ENCODE assay signal across 13 cellular contexts in the genomic region with DNA sequence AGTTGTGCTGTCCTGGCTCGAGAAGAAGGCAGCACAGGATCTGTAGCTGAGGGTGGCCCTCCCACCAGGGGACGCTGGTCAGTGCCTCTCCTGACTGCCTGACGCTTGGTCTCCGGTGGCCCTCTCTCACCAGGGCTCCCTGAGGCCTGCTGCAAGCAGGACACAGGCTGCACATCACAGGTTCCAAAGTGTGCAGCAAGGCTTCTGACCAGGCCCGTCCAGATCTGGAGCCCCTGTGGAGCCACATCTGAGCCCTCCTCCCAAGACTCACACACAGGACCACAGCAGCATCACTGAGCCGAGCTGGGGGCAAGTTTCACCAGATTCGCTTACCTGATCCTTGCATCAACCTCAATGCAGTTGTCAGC. TPM values are rescaled to one million over a fixed set of nuclear protein-coding genes. Genes with fewer than 3 reads are reported as not detected.
DNase-seq lines count a peak whose midpoint lies in the region; ATAC-seq, FAIRE-seq and TF ChIP-seq lines count a peak whose summit lies in the region.
"Had no signal": no experiment of that assay in that cellular context is flagged by ENCODE, and none has a peak within 500 bp of the region (broad histone marks: within the 10 kb centered on the region; RNA-seq: fewer than 3 reads in every experiment).

No MANE protein-coding gene starts in this region.

- TF ChIP-seq CTCF in HepG2 (CRISPR knock-in tag; IDR thresholded peaks at IDR 0.05) (peak; percentile 46), right lobe of liver (IDR thresholded peaks at IDR 0.05) (no peak), K562 (IDR thresholded peaks at IDR 0.05 in 2 of 3, conservative IDR thresholded peaks at IDR 0.05 in 1 of 3; ENCODE audit: insufficient read depth in 2 of 3, low read depth in 1 of 3, low read length in 3 of 3) (peak in 2 of 3 experiments; percentile 27 to 40; a peak in 2 of 6 replicates)

- no peak overlapping the region for H4K8ac ChIP-seq in neuronal stem cell (ENCODE audit: low read depth, low read length)

- DNase-seq in HepG2 (ENCODE audit: low spot score) (no peak), right lobe of liver (no peak), K562 (ENCODE audit: extremely low read depth in 1 of 4, low spot score in 3 of 4) (no peak), neuronal stem cell (ENCODE audit: low spot score) (no peak), GM12892 (ENCODE audit: insufficient read length) (no peak), UCSD-AML1 (lab: John Stamatoyannopoulos, UW; ENCODE audit: unreplicated experiment) (no peak)
- DNase-seq: NCI-H1092, NCI-H2081 treated with DMSO at 0.1 percent for 48 hours, NCI-H82 had no signal

- no peak overlapping the region for H2BK12ac ChIP-seq in neuronal stem cell (ENCODE audit: low read length)

- TF ChIP-seq EP300 in HepG2 (IDR thresholded peaks at IDR 0.05; ENCODE audit: low read depth in 2 of 2, low read length in 2 of 2) (no peak), HepG2 (CRISPR knock-in tag; IDR thresholded peaks at IDR 0.05; ENCODE audit: borderline replicate concordance) (no peak), K562 (IDR thresholded peaks at IDR 0.05; ENCODE audit: low read length) (no peak)

- CTCF ChIA-PET in HepG2 (lab: Yijun Ruan, JAX; ENCODE audit: low intra/inter-chr PET ratio, low total read pairs) (no interaction called here), K562 (lab: Yijun Ruan, JAX; ENCODE audit: low intra/inter-chr PET ratio) (no interaction called here)

- peak overlapping the region; percentile 49 for H2AK5ac ChIP-seq in neuronal stem cell (ENCODE audit: low read depth, low read length)

- 12% methylated on average over 7 of the region's 7 CpGs for WGBS in HepG2 (ENCODE audit: low lambda C conversion rate)
- WGBS in right lobe of liver (ENCODE audit: insufficient coverage, low coverage, low lambda C conversion rate, missing lambda C conversion rate): no CpG with 5 or more reads among the region's 7 CpGs
- 3% methylated on average over 6 of the region's 7 CpGs for WGBS in K562 (ENCODE audit: insufficient coverage, low coverage, missing lambda C conversion rate)
- WGBS in neuronal stem cell (ENCODE audit: extremely low coverage in 2 of 2, insufficient read length in 2 of 2, insufficient replicate concordance in 1 of 2), 2 donors: no CpG with 5 or more reads among the region's 7 CpGs

- TF ChIP-seq RAD21 in HepG2 (CRISPR knock-in tag; IDR thresholded peaks at IDR 0.05) (no peak), K562 (CRISPR knock-in tag; conservative IDR thresholded peaks at IDR 0.05 in 1 of 2, IDR thresholded peaks at IDR 0.05 in 1 of 2) (no peak)

- H3K4me2 ChIP-seq in HepG2 (ENCODE audit: low read depth, low read length) (no peak overlapping the region), K562 (ENCODE audit: insufficient read depth, low read length) (no peak overlapping the region), neuronal stem cell (ENCODE audit: insufficient read depth, low read length, poor library complexity, severe bottlenecking) (no peak overlapping the region)
- H3K4me2 ChIP-seq: KMS-11 had no signal

- H3K27ac ChIP-seq in HepG2 (ENCODE audit: extremely low read length, insufficient read depth, low read length) (no peak overlapping the region), right lobe of liver (no peak overlapping the region), K562 (ENCODE audit: extremely low read depth, low read depth, low read length) (no peak overlapping the region), neuronal stem cell (replicated peaks; ENCODE audit: low read length) (no peak overlapping the region)
- H3K27ac ChIP-seq: KMS-11 had no signal

- H2BK15ac ChIP-seq in neuronal stem cell (ENCODE audit: low read length): no peak overlapping the region

- H2BK5ac ChIP-seq in neuronal stem cell (ENCODE audit: low read length): no peak overlapping the region

- H2AFZ ChIP-seq in HepG2 (ENCODE audit: low read length): no peak overlapping the region
- no peak overlapping the region for H2AFZ ChIP-seq in K562 (ENCODE audit: low read depth, low read length)
- H2AFZ ChIP-seq in neuronal stem cell (ENCODE audit: low read length): no peak overlapping the region

- BruUV-seq in HepG2 (replicated peaks; lab: Mats Ljungman, UMichigan) (no TSS peak), K562 (replicated peaks; lab: Mats Ljungman, UMichigan) (no TSS peak)

- FAIRE-seq in HepG2 (lab: Jason Lieb, UNC) (no peak), K562 (lab: Jason Lieb, UNC) (peak; percentile 49), GM12892 (lab: Jason Lieb, UNC) (no peak)

- no peaks in the 10 kb centered on the region for H3K79me1 ChIP-seq in neuronal stem cell (ENCODE audit: low read depth, low read length)

- H3K14ac ChIP-seq in neuronal stem cell (ENCODE audit: low read length): no peak overlapping the region

- H3K27me3 ChIP-seq in HepG2 (ENCODE audit: control insufficient read depth in 1 of 2, insufficient read depth in 2 of 2, low read length in 2 of 2) (peaks cover 4 to 16% of the 10 kb centered on the region in 2 experiments; a peak in 2 of 5 replicates), right lobe of liver (no peaks in the 10 kb centered on the region), K562 (ENCODE audit: control insufficient read depth in 2 of 2, insufficient read depth in 2 of 2, low read length in 2 of 2) (peaks cover 0 to 42% of the 10 kb centered on the region in 2 experiments; a peak in 2 of 5 replicates), neuronal stem cell (ENCODE audit: control insufficient read depth in 3 of 3, insufficient read depth in 3 of 3, low read depth in 1 of 3, low read length in 3 of 3) (no peaks in the 10 kb centered on the region)

- H4K91ac ChIP-seq in neuronal stem cell (ENCODE audit: low read depth, low read length, poor library complexity): no peak overlapping the region

- H3K9me1 ChIP-seq in K562 (ENCODE audit: control insufficient read depth, insufficient read depth, low read length): no peaks in the 10 kb centered on the region

- no peak overlapping the region for H3K23ac ChIP-seq in neuronal stem cell (ENCODE audit: low read depth, low read length, poor library complexity)

- ATAC-seq in HepG2 (peak; percentile 73), right lobe of liver (no peak), K562 (peak; percentile 76), GM21737 (IDR thresholded peaks at IDR 0.05; ENCODE audit: unreplicated experiment) (no peak)

- in situ Hi-C loops in HepG2 (cut with HindIII; ENCODE audit: extremely low pct_ligation_motif_present, low pct_unique_long_range_greater_than_20kb) (no loop called here), K562 (cut with MboI) (no loop called here)

- intact Hi-C loops in HepG2 (cut with micrococcal nuclease; ENCODE audit: unreplicated experiment): no loop called here
- intact Hi-C loops in right lobe of liver (cut with DNase I): no loop called here
- intact Hi-C loops in K562 (cut with micrococcal nuclease): no loop called here

- no peak for TF ChIP-seq POLR2A in HepG2 (IDR thresholded peaks at IDR 0.05; ENCODE audit: insufficient read depth in 1 of 2, low read depth in 2 of 2, low read length in 2 of 2)
- TF ChIP-seq POLR2A in right lobe of liver (IDR thresholded peaks at IDR 0.05): no peak
- no peak for TF ChIP-seq POLR2A in K562 (conservative IDR thresholded peaks at IDR 0.05)
- no peak for TF ChIP-seq POLR2A in GM12892 (IDR thresholded peaks at IDR 0.05; ENCODE audit: low read depth, low read length)

- peak overlapping the region; percentile 44 for H3K18ac ChIP-seq in neuronal stem cell (ENCODE audit: low read length)

- H3K4me1 ChIP-seq in HepG2 (ENCODE audit: insufficient read depth, low read length): no peaks in the 10 kb centered on the region
- no peaks in the 10 kb centered on the region for H3K4me1 ChIP-seq in right lobe of liver
- H3K4me1 ChIP-seq in K562 (replicated peaks in 1 of 2; ENCODE audit: control insufficient read depth in 2 of 2, insufficient read depth in 2 of 2, low read length in 2 of 2): peaks cover 5 to 6% of the 10 kb centered on the region in 2 experiments; a peak in 3 of 5 replicates
- H3K4me1 ChIP-seq in neuronal stem cell (ENCODE audit: control insufficient read depth in 2 of 2, insufficient read depth in 1 of 2, low read depth in 1 of 2, low read length in 2 of 2): peaks cover 0 to 6% of the 10 kb centered on the region in 2 donors

- H3K9ac ChIP-seq in HepG2 (ENCODE audit: insufficient read depth, low read depth, low read length) (no peak overlapping the region), K562 (ENCODE audit: insufficient read depth in 1 of 2, low read depth in 2 of 2, low read length in 2 of 2) (no peak overlapping the region; a peak in 1 of 4 replicates), neuronal stem cell (ENCODE audit: low read depth, low read length, poor library complexity) (peak overlapping the region; percentile 32)
- H3K9ac ChIP-seq: KMS-11 had no signal

- no peak overlapping the region for H3K4me3 ChIP-seq in HepG2 (replicated peaks in 1 of 3; ENCODE audit: insufficient read depth in 1 of 3, low read depth in 2 of 3, low read length in 3 of 3)
- no peak overlapping the region for H3K4me3 ChIP-seq in right lobe of liver
- H3K4me3 ChIP-seq in K562: no peak overlapping the region
- H3K4me3 ChIP-seq in neuronal stem cell (ENCODE audit: low read length in 2 of 2): no peak overlapping the region

- peak overlapping the region; percentile 16 for H2BK120ac ChIP-seq in neuronal stem cell (ENCODE audit: low read depth, low read length)

- no peaks in the 10 kb centered on the region for H3K36me3 ChIP-seq in HepG2 (replicated peaks in 1 of 2; ENCODE audit: control insufficient read depth in 1 of 2, insufficient read depth in 2 of 2, low read length in 2 of 2)
- H3K36me3 ChIP-seq in right lobe of liver: no peaks in the 10 kb centered on the region
- H3K36me3 ChIP-seq in K562 (ENCODE audit: control insufficient read depth, insufficient read depth, low read length): no peaks in the 10 kb centered on the region
- no peaks in the 10 kb centered on the region for H3K36me3 ChIP-seq in neuronal stem cell (replicated peaks in 1 of 2; ENCODE audit: control insufficient read depth in 2 of 2, insufficient read depth in 2 of 2, low read length in 2 of 2)

- no peak overlapping the region for H3K4ac ChIP-seq in neuronal stem cell (ENCODE audit: low read length)

- H3K79me2 ChIP-seq in HepG2 (ENCODE audit: insufficient read depth, low read length): no peaks in the 10 kb centered on the region
- no peaks in the 10 kb centered on the region for H3K79me2 ChIP-seq in K562 (ENCODE audit: control insufficient read depth, insufficient read depth, low read length)

- no peaks in the 10 kb centered on the region for H4K20me1 ChIP-seq in HepG2 (ENCODE audit: insufficient read depth, low read length)
- H4K20me1 ChIP-seq in K562 (replicated peaks; ENCODE audit: control insufficient read depth, insufficient read depth, low read length): peaks cover 10% of the 10 kb centered on the region; the same call in 1 of the 2 replicates

- POLR2A ChIA-PET in HepG2 (lab: Yijun Ruan, JAX) (no interaction called here), K562 (lab: Yijun Ruan, JAX) (no interaction called here)

- H3K9me3 ChIP-seq in HepG2 (ENCODE audit: low read length) (no peaks in the 10 kb centered on the region), right lobe of liver (no peaks in the 10 kb centered on the region), K562 (replicated peaks; ENCODE audit: control insufficient read depth, insufficient read depth, low read depth, low read length) (no peaks in the 10 kb centered on the region), neuronal stem cell (replicated peaks in 1 of 2; ENCODE audit: control insufficient read depth in 2 of 2, insufficient read depth in 1 of 2, low read depth in 1 of 2, low read length in 2 of 2) (peaks cover 0 to 2% of the 10 kb centered on the region in 2 donors)

RNA-seq across cellular contexts. Expression of gene AMER3, which starts 12.1 kb away (rescaled TPM):
- total RNA-seq in HepG2 (2016; rRNA removed; fragmentation: Illumina TruSeq; extraction: Trizol): not detected in 2 replicates
- total RNA-seq in HepG2 (2016; cell fraction: cytosol; rRNA removed; fragmentation: Illumina TruSeq; extraction: Trizol; ENCODE audit: low read depth): not detected in 2 replicates
- total RNA-seq in HepG2 (2016; cell fraction: insoluble cytoplasmic fraction; rRNA removed; fragmentation: Illumina TruSeq; extraction: Trizol): not detected in 2 replicates
- not detected in 2 replicates for total RNA-seq in HepG2 (2016; cell fraction: membrane; rRNA removed; fragmentation: Illumina TruSeq; extraction: Trizol)
- not detected in 2 replicates for total RNA-seq in HepG2 (2016; cell fraction: nucleus; rRNA removed; fragmentation: Illumina TruSeq; extraction: Trizol)
- not detected in 2 replicates for polyA plus RNA-seq in HepG2 (2011; rRNA removed)
- not detected in 2 replicates for polyA plus RNA-seq in HepG2 (2011; cell fraction: cytosol; rRNA removed)
- polyA plus RNA-seq in HepG2 (2011; cell fraction: nucleus; rRNA removed): not detected in 2 replicates
- not detected in 2 replicates for polyA plus RNA-seq in HepG2 (2012)
- polyA plus RNA-seq in HepG2 (2016; cell fraction: cytosol; fragmentation: Illumina TruSeq; extraction: Trizol; ENCODE audit: low read depth): not detected in 2 replicates
- not detected in 2 replicates for polyA plus RNA-seq in HepG2 (2016; cell fraction: insoluble cytoplasmic fraction; fragmentation: Illumina TruSeq; extraction: Trizol; ENCODE audit: low read depth)
- not detected in 2 replicates for polyA plus RNA-seq in HepG2 (2016; cell fraction: membrane; fragmentation: Illumina TruSeq; extraction: Trizol; ENCODE audit: low read depth)
- polyA plus RNA-seq in HepG2 (2016; cell fraction: nucleus; fragmentation: Illumina TruSeq; extraction: Trizol; ENCODE audit: insufficient read depth, low read depth): not detected in 2 replicates
- polyA minus RNA-seq in HepG2 (2011; rRNA and poly(A)+ RNA removed; ENCODE audit: low replicate concordance): not detected in 2 replicates
- not detected in 2 replicates for polyA minus RNA-seq in HepG2 (2011; cell fraction: cytosol; rRNA and poly(A)+ RNA removed)
- polyA minus RNA-seq in HepG2 (2011; cell fraction: nucleus; rRNA and poly(A)+ RNA removed): not detected in 2 replicates
- not detected for total RNA-seq in right lobe of liver
- not detected in 2 replicates for total RNA-seq in K562 (2011; cell fraction: chromatin; rRNA removed; ENCODE audit: low replicate concordance)
- total RNA-seq in K562 (2011; cell fraction: nucleolus; rRNA removed): not detected in 2 replicates
- total RNA-seq in K562 (2011; cell fraction: nucleoplasm; rRNA removed): not detected in 2 replicates
- total RNA-seq in K562 (2014; rRNA removed): not detected in 2 replicates
- total RNA-seq in K562 (2014; rRNA removed; fragmentation: Illumina TruSeq; extraction: Trizol): not detected in 2 replicates
- not detected in 2 replicates for total RNA-seq in K562 (2015; rRNA removed; fragmentation: Illumina TruSeq; extraction: Trizol)
- total RNA-seq in K562 (2021): not detected in 2 replicates
- not detected in 2 replicates for polyA plus RNA-seq in K562 (2011; rRNA removed)
- not detected in 2 replicates for polyA plus RNA-seq in K562 (2011; cell fraction: cytosol; rRNA removed)
- polyA plus RNA-seq in K562 (2011; cell fraction: nucleus; rRNA removed): not detected in 2 replicates
- not detected in 2 replicates for polyA plus RNA-seq in K562 (2012)
- not detected in 2 replicates for polyA plus RNA-seq in K562 (2014; fragmentation: Illumina TruSeq; extraction: Trizol)
- polyA plus RNA-seq in K562 (2014; fragmentation: Nextera tagmentation; extraction: Ambion mirVana): not detected
- polyA plus RNA-seq in K562 (2014; rRNA removed): not detected in 2 replicates
- not detected in 2 replicates for polyA minus RNA-seq in K562 (2011; rRNA and poly(A)+ RNA removed)
- polyA minus RNA-seq in K562 (2011; cell fraction: cytosol; rRNA and poly(A)+ RNA removed): not detected in 2 replicates
- not detected in 2 replicates for polyA minus RNA-seq in K562 (2011; cell fraction: nucleus; rRNA and poly(A)+ RNA removed)
- polyA plus RNA-seq in neuronal stem cell (2013, experiment 1 of 2): 0.01 TPM
- polyA plus RNA-seq in neuronal stem cell (2013, experiment 2 of 2): not detected
- polyA plus RNA-seq in GM12892 (2012; ENCODE audit: missing spikeins): not detected
- total RNA-seq: A673, M059J had no signal

RNA-seq across cellular contexts. Expression of gene GPR148, which starts 38.5 kb away (rescaled TPM):
- total RNA-seq in HepG2 (2016; rRNA removed; fragmentation: Illumina TruSeq; extraction: Trizol) (not detected in 2 replicates), right lobe of liver (not detected), K562 (2014; rRNA removed) (not detected in 2 replicates), K562 (2014; rRNA removed; fragmentation: Illumina TruSeq; extraction: Trizol) (not detected in 2 replicates), K562 (2015; rRNA removed; fragmentation: Illumina TruSeq; extraction: Trizol) (not detected in 2 replicates), K562 (2021) (not detected in 2 replicates)
- not detected in 2 replicates for total RNA-seq in HepG2 (2016; cell fraction: cytosol; rRNA removed; fragmentation: Illumina TruSeq; extraction: Trizol; ENCODE audit: low read depth)
- total RNA-seq in HepG2 (2016; cell fraction: insoluble cytoplasmic fraction; rRNA removed; fragmentation: Illumina TruSeq; extraction: Trizol): not detected in 2 replicates
- total RNA-seq in HepG2 (2016; cell fraction: membrane; rRNA removed; fragmentation: Illumina TruSeq; extraction: Trizol): not detected in 2 replicates
- total RNA-seq in HepG2 (2016; cell fraction: nucleus; rRNA removed; fragmentation: Illumina TruSeq; extraction: Trizol): not detected in 2 replicates
- polyA plus RNA-seq in HepG2 (2011; rRNA removed) (not detected in 2 replicates), K562 (2011; rRNA removed) (not detected in 2 replicates), K562 (2014; fragmentation: Illumina TruSeq; extraction: Trizol) (not detected in 2 replicates), K562 (2014; fragmentation: Nextera tagmentation; extraction: Ambion mirVana) (not detected), K562 (2014; rRNA removed) (not detected in 2 replicates)
- not detected in 2 replicates for polyA plus RNA-seq in HepG2 (2011; cell fraction: cytosol; rRNA removed)
- polyA plus RNA-seq in HepG2 (2011; cell fraction: nucleus; rRNA removed): not detected in 2 replicates
- not detected in 2 replicates for polyA plus RNA-seq in HepG2 (2012)
- polyA plus RNA-seq in HepG2 (2016; cell fraction: cytosol; fragmentation: Illumina TruSeq; extraction: Trizol; ENCODE audit: low read depth): not detected in 2 replicates
- polyA plus RNA-seq in HepG2 (2016; cell fraction: insoluble cytoplasmic fraction; fragmentation: Illumina TruSeq; extraction: Trizol; ENCODE audit: low read depth): not detected in 2 replicates
- not detected in 2 replicates for polyA plus RNA-seq in HepG2 (2016; cell fraction: membrane; fragmentation: Illumina TruSeq; extraction: Trizol; ENCODE audit: low read depth)
- polyA plus RNA-seq in HepG2 (2016; cell fraction: nucleus; fragmentation: Illumina TruSeq; extraction: Trizol; ENCODE audit: insufficient read depth, low read depth): not detected in 2 replicates
- polyA minus RNA-seq in HepG2 (2011; rRNA and poly(A)+ RNA removed; ENCODE audit: low replicate concordance): not detected in 2 replicates
- not detected in 2 replicates for polyA minus RNA-seq in HepG2 (2011; cell fraction: cytosol; rRNA and poly(A)+ RNA removed)
- polyA minus RNA-seq in HepG2 (2011; cell fraction: nucleus; rRNA and poly(A)+ RNA removed): not detected in 2 replicates
- total RNA-seq in K562 (2011; cell fraction: chromatin; rRNA removed; ENCODE audit: low replicate concordance): not detected in 2 replicates
- not detected in 2 replicates for total RNA-seq in K562 (2011; cell fraction: nucleolus; rRNA removed)
- not detected in 2 replicates for total RNA-seq in K562 (2011; cell fraction: nucleoplasm; rRNA removed)
- not detected in 2 replicates for polyA plus RNA-seq in K562 (2011; cell fraction: cytosol; rRNA removed)
- not detected in 2 replicates for polyA plus RNA-seq in K562 (2011; cell fraction: nucleus; rRNA removed)
- not detected in 2 replicates for polyA plus RNA-seq in K562 (2012)
- not detected in 2 replicates for polyA minus RNA-seq in K562 (2011; rRNA and poly(A)+ RNA removed)
- not detected in 2 replicates for polyA minus RNA-seq in K562 (2011; cell fraction: cytosol; rRNA and poly(A)+ RNA removed)
- polyA minus RNA-seq in K562 (2011; cell fraction: nucleus; rRNA and poly(A)+ RNA removed): not detected in 2 replicates
- not detected for polyA plus RNA-seq in neuronal stem cell (2013, experiment 1 of 2)
- polyA plus RNA-seq in neuronal stem cell (2013, experiment 2 of 2): not detected
- not detected for polyA plus RNA-seq in GM12892 (2012; ENCODE audit: missing spikeins)
- total RNA-seq: A673, M059J had no signal

Comparison
In these comparisons a context has a peak if more than half of its experiments do, and no peak if none do; other contexts are left out.
1. ATAC-seq: peak in HepG2 (single experiment) and K562 (single experiment); none in right lobe of liver (0 of 4) and GM21737 (single experiment).
2. CTCF ChIP-seq: peak in HepG2 (single experiment) and K562 (2 of 3); none in right lobe of liver (0 of 4).
3. Of the 241 proteins assayed by ChIP-seq in both HepG2 and K562: peak only in HepG2: none; only in K562: none; in both: CTCF; in neither: 240.